In the genomic region with DNA sequence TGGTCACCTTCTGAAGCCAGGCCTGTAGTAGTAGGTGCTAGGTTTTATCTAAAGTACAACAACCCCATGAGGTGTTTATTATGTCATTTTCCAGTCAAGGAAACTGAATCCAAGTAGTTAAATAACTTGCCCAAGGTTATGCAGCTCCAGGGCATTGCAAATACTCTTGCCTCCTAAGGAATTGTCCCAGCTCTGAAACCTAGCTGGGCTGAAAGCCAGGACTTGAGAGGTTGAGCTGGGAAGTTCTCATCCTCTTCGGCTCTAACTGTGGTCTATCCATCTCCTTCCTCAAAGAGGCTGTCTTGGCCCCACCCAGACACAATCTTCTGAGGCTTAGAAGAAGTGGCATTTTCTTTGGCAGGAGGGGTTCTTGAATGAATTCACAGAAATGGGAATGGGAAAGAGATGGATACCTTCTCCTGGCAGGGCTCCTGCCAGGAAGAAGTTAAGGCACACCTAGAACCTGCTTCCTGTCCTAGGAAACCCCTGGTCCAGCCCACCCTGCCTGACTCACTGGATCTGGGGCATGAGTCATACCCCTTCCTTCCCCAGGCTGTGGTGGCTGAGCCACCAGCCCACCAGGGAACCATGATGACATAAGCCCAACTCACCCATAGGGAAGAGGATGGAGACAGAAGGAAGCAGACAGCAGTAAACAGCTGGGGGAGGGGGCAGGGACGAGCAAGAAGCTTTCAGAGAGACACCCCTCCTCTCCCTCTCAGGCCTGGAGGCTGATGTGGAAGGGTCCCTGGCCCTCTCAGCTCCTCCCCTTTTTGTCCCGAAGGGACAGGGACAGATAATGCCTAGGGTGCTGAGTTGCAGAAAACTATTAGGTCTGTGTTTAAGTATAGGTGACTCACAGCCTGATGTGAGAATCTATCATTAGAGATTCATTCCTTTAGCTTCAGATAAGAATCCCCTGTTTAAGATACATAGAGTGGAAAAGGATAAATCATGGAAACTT, we compare ENCODE assay signal across 9 cellular contexts. TPM values are rescaled to one million over a fixed set of nuclear protein-coding genes. Genes with fewer than 3 reads are reported as not detected.
DNase-seq lines count a peak whose midpoint lies in the region; ATAC-seq, FAIRE-seq and TF ChIP-seq lines count a peak whose summit lies in the region.
"Had no signal": no experiment of that assay in that cellular context is flagged by ENCODE, and none has a peak within 500 bp of the region (broad histone marks: within the 10 kb centered on the region; RNA-seq: fewer than 3 reads in every experiment).

No MANE protein-coding gene starts in this region.

- FAIRE-seq in small intestine (lab: Jason Lieb, UNC), result no peak

- no peaks in the 10 kb centered on the region for H4K20me1 ChIP-seq in Loucy (ENCODE audit: insufficient read depth, low read length, poor library complexity, severe bottlenecking)

- no peaks in the 10 kb centered on the region for H3K9me3 Mint-ChIP-seq in CD4-positive, alpha-beta T cell
- no peaks in the 10 kb centered on the region for H3K9me3 Mint-ChIP-seq in activated naive CD4-positive, alpha-beta T cell treated with anti-CD3 and anti-CD28 coated beads, Interleukin-2, amount 10 ng/mL, durations not matched to agents 7 days and 5 days

- no peaks in the 10 kb centered on the region for H3F3A ChIP-seq in Loucy (ENCODE audit: low read depth)

- no peak overlapping the region for H3K27ac ChIP-seq in CD4-positive, alpha-beta T cell (ENCODE audit: low read depth, low read length)
- peak overlapping the region in 1 of 2 donors; percentile 45 for H3K27ac ChIP-seq in small intestine (ENCODE audit: low read depth in 1 of 2, low read length in 1 of 2)

- no peaks in the 10 kb centered on the region for H3K9me2 ChIP-seq in Loucy (replicated peaks; ENCODE audit: low read depth, low read length)

- H3K27me3 ChIP-seq in CD4-positive, alpha-beta T cell (ENCODE audit: control insufficient read depth, insufficient read depth, low read length), result no peaks in the 10 kb centered on the region
- H3K27me3 ChIP-seq in Loucy (ENCODE audit: insufficient read depth, low read length, poor library complexity, severe bottlenecking), result no peaks in the 10 kb centered on the region
- peaks cover 0 to 4% of the 10 kb centered on the region in 2 donors for H3K27me3 ChIP-seq in small intestine (ENCODE audit: control insufficient read depth in 2 of 2, insufficient read depth in 2 of 2, low read length in 2 of 2)

- intact Hi-C loops in CD4-positive, alpha-beta T cell (cut with DNase I, micrococcal nuclease), result no loop called here

- peak in 1 of 10 experiments; percentile 7 for DNase-seq in CD4-positive, alpha-beta T cell
- peak; percentile 31 for DNase-seq in activated naive CD4-positive, alpha-beta T cell treated with anti-CD3 and anti-CD28 coated beads, Interleukin-2, amount 10 ng/mL, durations not matched to agents 7 days and 5 days
- DNase-seq in non-pigmented ciliary epithelial cell (ENCODE audit: low read depth), result peak; percentile 60
- DNase-seq in small intestine, result no peak

- peaks cover 15% of the 10 kb centered on the region for H3K4me1 Mint-ChIP-seq in CD4-positive, alpha-beta T cell (ENCODE audit: low read depth)
- peaks cover 13% of the 10 kb centered on the region for H3K4me1 Mint-ChIP-seq in activated naive CD4-positive, alpha-beta T cell treated with anti-CD3 and anti-CD28 coated beads, Interleukin-2, amount 10 ng/mL, durations not matched to agents 7 days and 5 days

- H3K4me3 ChIP-seq in Loucy (ENCODE audit: low read length, poor library complexity, severe bottlenecking) (no peak overlapping the region), small intestine (ENCODE audit: low read depth in 1 of 2, low read length in 2 of 2) (no peak overlapping the region)
- H3K4me3 ChIP-seq: lung had no signal

- H3K27ac Mint-ChIP-seq in CD4-positive, alpha-beta T cell, result no peak overlapping the region
- no peak overlapping the region for H3K27ac Mint-ChIP-seq in activated naive CD4-positive, alpha-beta T cell treated with anti-CD3 and anti-CD28 coated beads, Interleukin-2, amount 10 ng/mL, durations not matched to agents 7 days and 5 days

- no peaks in the 10 kb centered on the region for H3K9me3 ChIP-seq in CD4-positive, alpha-beta T cell (ENCODE audit: control insufficient read depth, low read length)
- no peaks in the 10 kb centered on the region for H3K9me3 ChIP-seq in Loucy (ENCODE audit: insufficient read depth, low read depth, low read length)
- no peaks in the 10 kb centered on the region for H3K9me3 ChIP-seq in small intestine (ENCODE audit: control insufficient read depth, low read depth)

- no peaks in the 10 kb centered on the region for H3K27me3 Mint-ChIP-seq in CD4-positive, alpha-beta T cell
- H3K27me3 Mint-ChIP-seq in activated naive CD4-positive, alpha-beta T cell treated with anti-CD3 and anti-CD28 coated beads, Interleukin-2, amount 10 ng/mL, durations not matched to agents 7 days and 5 days, result peaks cover 50% of the 10 kb centered on the region

- peak overlapping the region; percentile 56 for H3K4me3 Mint-ChIP-seq in CD4-positive, alpha-beta T cell
- H3K4me3 Mint-ChIP-seq in activated naive CD4-positive, alpha-beta T cell treated with anti-CD3 and anti-CD28 coated beads, Interleukin-2, amount 10 ng/mL, durations not matched to agents 7 days and 5 days, result no peak overlapping the region

- ATAC-seq in CD4-positive, alpha-beta T cell (ENCODE audit: poor library complexity), result no peak
- ATAC-seq in HG03442 (IDR thresholded peaks at IDR 0.05; ENCODE audit: unreplicated experiment) (no peak), HG02610 (IDR thresholded peaks at IDR 0.05; ENCODE audit: unreplicated experiment) (no peak), GM21737 (IDR thresholded peaks at IDR 0.05; ENCODE audit: unreplicated experiment) (no peak)

- H3K4me2 ChIP-seq in Loucy (ENCODE audit: low read depth, low read length, poor library complexity, severe bottlenecking), result no peak overlapping the region

- H3K4me1 ChIP-seq in Loucy (ENCODE audit: insufficient read depth, low read length, poor library complexity, severe bottlenecking) (peaks cover 6% of the 10 kb centered on the region), small intestine (ENCODE audit: control insufficient read depth in 2 of 2, insufficient read depth in 1 of 2, low read depth in 1 of 2, low read length in 1 of 2) (no peaks in the 10 kb centered on the region)

- no peaks in the 10 kb centered on the region for H3K36me3 ChIP-seq in Loucy (ENCODE audit: insufficient read depth, low read length)
- no peaks in the 10 kb centered on the region for H3K36me3 ChIP-seq in small intestine (ENCODE audit: control insufficient read depth in 2 of 2, insufficient read depth in 2 of 2, low read length in 2 of 2)

- CTCF ChIA-PET in CD4-positive, alpha-beta T cell (lab: Charles Lee), result no interaction called here
- CTCF ChIA-PET in activated naive CD4-positive, alpha-beta T cell treated with anti-CD3 and anti-CD28 coated beads, Interleukin-2, amount 10 ng/mL, durations not matched to agents 7 days and 5 days (lab: Charles Lee), result interaction anchor here (0.9 to 6.3 kb wide), 3 partner anchors 11 to 52 kb away, joined by 3 to 31 read pairs (median 6); no protein-coding TSS in a partner anchor

- no peaks in the 10 kb centered on the region for H3K79me2 ChIP-seq in Loucy (ENCODE audit: insufficient read depth, low read length)

- no peak overlapping the region for H3K9ac ChIP-seq in Loucy (ENCODE audit: low read depth, low read length, poor library complexity, severe bottlenecking)

- 57 to 60% (median 60%) methylated on average over 3 of the region's 3 CpGs for WGBS in small intestine, 3 donors

- peak overlapping the region; percentile 15; the same call in 1 of the 2 replicates for H2AFZ ChIP-seq in Loucy (ENCODE audit: low read length)

- no peaks in the 10 kb centered on the region for H3K36me3 Mint-ChIP-seq in CD4-positive, alpha-beta T cell (ENCODE audit: low read depth)
- H3K36me3 Mint-ChIP-seq in activated naive CD4-positive, alpha-beta T cell treated with anti-CD3 and anti-CD28 coated beads, Interleukin-2, amount 10 ng/mL, durations not matched to agents 7 days and 5 days, result no peaks in the 10 kb centered on the region

- POLR2A ChIA-PET in CD4-positive, alpha-beta T cell (lab: Charles Lee), result interaction anchor here (1.6 kb wide), 1 partner anchor 186 kb away, joined by 3 read pairs; the partner anchor contains the start of gene PIGH

- no peak for TF ChIP-seq CTCF in CD4-positive, alpha-beta T cell (IDR thresholded peaks at IDR 0.05)
- no peak for TF ChIP-seq CTCF in Loucy (conservative IDR thresholded peaks at IDR 0.05; ENCODE audit: low read length)

RNA-seq across cellular contexts. Expression of gene PLEK2, which starts 2.1 kb away (rescaled TPM):
- total RNA-seq in CD4-positive, alpha-beta T cell, result 1 to 10 TPM; 1.3 to 1.4 TPM
- polyA plus RNA-seq in small intestine, result 10 to 100 TPM; 55.7 to 88.3 (median 78.5) TPM

RNA-seq across cellular contexts. Expression of gene EIF2S1, which starts 54.0 kb away (rescaled TPM):
- total RNA-seq in CD4-positive, alpha-beta T cell, result 10 to 100 TPM; 23.1 to 28.8 TPM
- 100 to 1,000 TPM in 1 of 3 donors, 10 to 100 TPM in 2; 43.6 to 116 (median 59.7) TPM for polyA plus RNA-seq in small intestine

RNA-seq across cellular contexts. Expression of gene ATP6V1D, which starts 54.5 kb away (rescaled TPM):
- total RNA-seq in CD4-positive, alpha-beta T cell, result 10 to 100 TPM; 25.2 to 36.2 TPM
- 10 to 100 TPM; 43.1 to 84.3 (median 55.1) TPM for polyA plus RNA-seq in small intestine
